13 cellular contexts compared by ENCODE assay signal in the genomic region with DNA sequence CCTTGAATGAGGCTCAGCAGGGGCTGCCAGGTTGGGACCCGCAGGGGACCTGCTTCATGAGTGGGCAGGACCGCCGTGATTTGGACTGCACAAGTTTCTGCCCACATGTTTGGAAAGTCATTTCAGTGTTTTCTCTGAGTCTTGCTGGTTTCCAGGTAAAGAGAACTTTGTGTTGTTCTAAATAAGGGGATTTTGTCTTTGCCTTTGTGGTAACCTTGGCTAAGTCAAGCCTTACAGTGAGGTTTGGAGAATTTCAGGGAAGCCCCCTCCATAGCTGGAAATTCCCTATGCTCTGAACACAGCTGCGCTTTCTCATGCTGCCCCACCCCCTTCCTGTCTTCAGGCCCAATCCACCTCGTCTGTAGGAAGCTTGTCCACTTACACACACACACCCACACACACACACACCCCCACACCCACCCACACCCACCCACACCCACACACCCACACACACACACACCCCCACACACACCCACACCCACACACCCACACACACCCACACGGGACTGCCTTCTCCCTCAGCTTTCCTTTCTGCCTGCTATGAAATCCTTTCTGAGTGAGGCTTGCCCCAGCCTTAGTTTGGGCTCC.
DNase-seq lines count a peak whose midpoint lies in the region; ATAC-seq and TF ChIP-seq lines count a peak whose summit lies in the region.
"Had no signal": no experiment of that assay in that cellular context is flagged by ENCODE, and none has a peak within 500 bp of the region (broad histone marks: within the 10 kb centered on the region; RNA-seq: fewer than 3 reads in every experiment).

No MANE protein-coding gene starts in this region.

- ATAC-seq in GM18517 (IDR thresholded peaks at IDR 0.05; ENCODE audit: unreplicated experiment) = peak; percentile 61
- ATAC-seq in GM21723 (IDR thresholded peaks at IDR 0.05; ENCODE audit: unreplicated experiment) = peak; percentile 56
- ATAC-seq in foreskin keratinocyte = no peak

- no peak overlapping the region for H3K27ac ChIP-seq in foreskin keratinocyte
- H3K27ac ChIP-seq: SJSA1 had no signal

- no peaks in the 10 kb centered on the region for H3K36me3 Mint-ChIP-seq in activated CD4-positive, alpha-beta T cell treated with anti-CD3 and anti-CD28 coated beads, Interleukin-2, amount 10 ng/mL, durations not matched to agents 24 days and 14 days (ENCODE audit: low read depth)
- H3K36me3 Mint-ChIP-seq: brain, natural killer cell had no signal

- no peak for TF ChIP-seq CTCF in foreskin keratinocyte (conservative IDR thresholded peaks at IDR 0.05)

- peaks cover 3% of the 10 kb centered on the region for H3K27me3 ChIP-seq in foreskin keratinocyte

- no peaks in the 10 kb centered on the region for H3K9me3 Mint-ChIP-seq in activated CD4-positive, alpha-beta T cell treated with anti-CD3 and anti-CD28 coated beads, Interleukin-2, amount 10 ng/mL, durations not matched to agents 24 days and 14 days
- H3K9me3 Mint-ChIP-seq: brain, natural killer cell had no signal

- H3K4me1 Mint-ChIP-seq in activated CD4-positive, alpha-beta T cell treated with anti-CD3 and anti-CD28 coated beads, Interleukin-2, amount 10 ng/mL, durations not matched to agents 24 days and 14 days = peaks cover 13% of the 10 kb centered on the region
- H3K4me1 Mint-ChIP-seq: brain, natural killer cell had no signal

- intact Hi-C loops in activated CD4-positive, alpha-beta T cell treated with anti-CD3 and anti-CD28 coated beads, Interleukin-2, amount 10 ng/mL, durations not matched to agents 24 days and 14 days (cut with micrococcal nuclease) = no loop called here

- no peak overlapping the region for H3K4me3 Mint-ChIP-seq in activated CD4-positive, alpha-beta T cell treated with anti-CD3 and anti-CD28 coated beads, Interleukin-2, amount 10 ng/mL, durations not matched to agents 24 days and 14 days
- H3K4me3 Mint-ChIP-seq: brain, natural killer cell had no signal

- peak overlapping the region; percentile 77 for H3K27ac Mint-ChIP-seq in activated CD4-positive, alpha-beta T cell treated with anti-CD3 and anti-CD28 coated beads, Interleukin-2, amount 10 ng/mL, durations not matched to agents 24 days and 14 days
- H3K27ac Mint-ChIP-seq: brain, natural killer cell had no signal

- no peaks in the 10 kb centered on the region for H3K27me3 Mint-ChIP-seq in activated CD4-positive, alpha-beta T cell treated with anti-CD3 and anti-CD28 coated beads, Interleukin-2, amount 10 ng/mL, durations not matched to agents 24 days and 14 days

- peak; percentile 76 for DNase-seq in activated CD4-positive, alpha-beta T cell treated with anti-CD3 and anti-CD28 coated beads, Interleukin-2, amount 10 ng/mL, durations not matched to agents 24 days and 14 days
- DNase-seq in stimulated activated CD4-positive, alpha-beta T cell treated with anti-CD3 and anti-CD28 coated beads, Interleukin-2, amount 100 ng/mL, for 24 hours = peak; percentile 45 to 49
- DNase-seq in Ammon's horn (ENCODE audit: low spot score) (no peak), NCI-H1436 (lab: John Stamatoyannopoulos, UW) (no peak), NCI-H1417 treated with DMSO at 0.1 percent for 48 hours (lab: John Stamatoyannopoulos, UW) (no peak), foreskin keratinocyte (no peak)
- DNase-seq: Caco-2, erythroblast, natural killer cell had no signal

- H3K4me1 ChIP-seq in foreskin keratinocyte = no peaks in the 10 kb centered on the region
- H3K4me1 ChIP-seq: Caco-2, SJSA1 had no signal

Comparison
In these comparisons a context has a peak if more than half of its experiments do, and no peak if none do; other contexts are left out.
1. DNase-seq: peak in activated CD4-positive, alpha-beta T cell treated with anti-CD3 and anti-CD28 coated beads, Interleukin-2, amount 10 ng/mL, durations not matched to agents 24 days and 14 days (single experiment) and stimulated activated CD4-positive, alpha-beta T cell treated with anti-CD3 and anti-CD28 coated beads, Interleukin-2, amount 100 ng/mL, for 24 hours (2 of 2); none in Ammon's horn (single experiment), NCI-H1436 (single experiment), NCI-H1417 treated with DMSO at 0.1 percent for 48 hours (single experiment) and foreskin keratinocyte (0 of 2).